ENCODE assay signal across 21 cellular contexts in genomic region chr7:42065942-42066341, GRCh38.
A peak's percentile ranks its signal among the peaks of the same experiment; 100 is the strongest.
DNase-seq lines count a peak whose midpoint lies in the region; ATAC-seq and TF ChIP-seq lines count a peak whose summit lies in the region.
"Had no signal": no experiment of that assay in that cellular context is flagged by ENCODE, and none has a peak within 500 bp of the region (broad histone marks: within the 10 kb centered on the region; RNA-seq: fewer than 3 reads in every experiment).

No MANE protein-coding gene starts in this region.

- H3K4me1 Mint-ChIP-seq in neural crest cell = peaks cover 74% of the 10 kb centered on the region
- H3K4me1 Mint-ChIP-seq: activated naive CD8-positive, alpha-beta T cell treated with anti-CD3 and anti-CD28 coated beads for 36 hours; stimulated activated naive B cell treated with anti-CD40 and anti-IgM and Interleukin-4, amounts not matched to agents 10 μg/mL and 1 μg/mL and 100 μg/mL, for 72 hours had no signal

- H3K27ac ChIP-seq in SJSA1 (no peak overlapping the region), fibroblast of lung (ENCODE audit: insufficient read depth, low read length) (no peak overlapping the region)
- H3K27ac ChIP-seq: cardiac muscle cell, left lung, SK-N-MC, tibial nerve had no signal

- no peaks in the 10 kb centered on the region for H3K9me3 Mint-ChIP-seq in neural crest cell
- H3K9me3 Mint-ChIP-seq: activated CD8-positive, alpha-beta T cell treated with anti-CD3 and anti-CD28 coated beads for 36 hours; activated naive CD8-positive, alpha-beta T cell treated with anti-CD3 and anti-CD28 coated beads for 36 hours; effector memory CD8-positive, alpha-beta T cell; stimulated activated naive B cell treated with anti-CD40 and anti-IgM and Interleukin-4, amounts not matched to agents 10 μg/mL and 1 μg/mL and 100 μg/mL, for 72 hours had no signal

- H3K4me3 Mint-ChIP-seq in neural crest cell = peak overlapping the region; percentile 81
- H3K4me3 Mint-ChIP-seq: activated CD8-positive, alpha-beta T cell treated with anti-CD3 and anti-CD28 coated beads for 36 hours; activated naive CD8-positive, alpha-beta T cell treated with anti-CD3 and anti-CD28 coated beads for 36 hours; effector memory CD8-positive, alpha-beta T cell; stimulated activated naive B cell treated with anti-CD40 and anti-IgM and Interleukin-4, amounts not matched to agents 10 μg/mL and 1 μg/mL and 100 μg/mL, for 72 hours had no signal

- ATAC-seq in HG03378 (IDR thresholded peaks at IDR 0.05; ENCODE audit: unreplicated experiment) (no peak), GM18870 (IDR thresholded peaks at IDR 0.05; ENCODE audit: unreplicated experiment) (no peak), SK-N-SH treated with all-trans-retinoic acid at 6 μM for 48 hours (no peak)
- ATAC-seq: activated CD8-positive, alpha-beta T cell treated with anti-CD3 and anti-CD28 coated beads for 36 hours; effector memory CD8-positive, alpha-beta T cell; left lung; stimulated activated naive B cell treated with anti-CD40 and anti-IgM and Interleukin-4, amounts not matched to agents 10 μg/mL and 1 μg/mL and 100 μg/mL, for 72 hours had no signal

- no peaks in the 10 kb centered on the region for H3K79me2 ChIP-seq in fibroblast of lung (ENCODE audit: control insufficient read depth, insufficient read depth, low read length)

- H3K4me3 ChIP-seq in SJSA1 (no peak overlapping the region), fibroblast of lung (replicated peaks in 1 of 4; ENCODE audit: control extremely low read depth in 1 of 4, insufficient read depth in 1 of 4, low read depth in 3 of 4, low read length in 4 of 4) (no peak overlapping the region)
- H3K4me3 ChIP-seq: cardiac muscle cell, left lung, SK-N-MC, tibial nerve had no signal

- H2AFZ ChIP-seq in fibroblast of lung (ENCODE audit: low read length) = no peak overlapping the region

- H3K9me3 ChIP-seq in SJSA1 (replicated peaks) (no peaks in the 10 kb centered on the region), fibroblast of lung (ENCODE audit: control insufficient read depth, insufficient read depth, low read depth, low read length) (no peaks in the 10 kb centered on the region)
- H3K9me3 ChIP-seq: left lung, tibial nerve had no signal

- H3K27me3 ChIP-seq in SJSA1 (replicated peaks) = no peaks in the 10 kb centered on the region
- H3K27me3 ChIP-seq in fibroblast of lung (ENCODE audit: control insufficient read depth, insufficient read depth, low read length) = no peaks in the 10 kb centered on the region
- H3K27me3 ChIP-seq: cardiac muscle cell, left lung, tibial nerve had no signal

- in situ Hi-C loops in Caki2 (cut with HindIII; ENCODE audit: low pct_unique_long_range_greater_than_20kb, low sequenced_read_pairs) = no loop called here

- peak; percentile 62 for DNase-seq in Caki2 (ENCODE audit: low read depth)
- DNase-seq in SJSA1 (ENCODE audit: low read depth in 1 of 2, low spot score in 2 of 2) = peak; percentile 49 to 76
- DNase-seq in fibroblast of lung (ENCODE audit: low read depth in 2 of 2) = peak; percentile 59 to 88
- no peak for DNase-seq in neural crest cell (ENCODE audit: low read depth, low spot score)
- no peak for DNase-seq in DMS53 (lab: John Stamatoyannopoulos, UW)
- DNase-seq: 8988T; activated CD8-positive, alpha-beta T cell treated with anti-CD3 and anti-CD28 coated beads for 36 hours; activated naive CD8-positive, alpha-beta T cell treated with anti-CD3 and anti-CD28 coated beads for 36 hours; effector memory CD8-positive, alpha-beta T cell; left lung; NCI-H1105; NCI-H2107; NCI-H526 treated with DMSO at 0.1 percent for 48 hours; posterior cingulate gyrus; stimulated activated naive B cell treated with anti-CD40 and anti-IgM and Interleukin-4, amounts not matched to agents 10 μg/mL and 1 μg/mL and 100 μg/mL, for 72 hours had no signal

- H3K36me3 Mint-ChIP-seq in neural crest cell (ENCODE audit: low read depth) = peaks cover 6% of the 10 kb centered on the region
- H3K36me3 Mint-ChIP-seq: activated naive CD8-positive, alpha-beta T cell treated with anti-CD3 and anti-CD28 coated beads for 36 hours; stimulated activated naive B cell treated with anti-CD40 and anti-IgM and Interleukin-4, amounts not matched to agents 10 μg/mL and 1 μg/mL and 100 μg/mL, for 72 hours had no signal

- H4K20me1 ChIP-seq in fibroblast of lung (ENCODE audit: control insufficient read depth, extremely low read depth, insufficient read depth, low read length) = no peaks in the 10 kb centered on the region

- no peak overlapping the region for H3K4me2 ChIP-seq in fibroblast of lung (ENCODE audit: extremely low read depth, insufficient read depth, low read length)

- no peaks in the 10 kb centered on the region for H3K27me3 Mint-ChIP-seq in neural crest cell (ENCODE audit: low read depth)
- H3K27me3 Mint-ChIP-seq: effector memory CD8-positive, alpha-beta T cell; stimulated activated naive B cell treated with anti-CD40 and anti-IgM and Interleukin-4, amounts not matched to agents 10 μg/mL and 1 μg/mL and 100 μg/mL, for 72 hours had no signal

- TF ChIP-seq CTCF in fibroblast of lung (conservative IDR thresholded peaks at IDR 0.05 in 1 of 2, IDR thresholded peaks at IDR 0.05 in 1 of 2; ENCODE audit: low read depth in 1 of 2, low read length in 2 of 2) (no peak), neural crest cell (conservative IDR thresholded peaks at IDR 0.05) (no peak)

- H3K4me1 ChIP-seq in SJSA1 (replicated peaks) (peaks cover 29% of the 10 kb centered on the region), fibroblast of lung (ENCODE audit: control insufficient read depth, extremely low read depth, insufficient read depth, low read length) (peaks cover 2% of the 10 kb centered on the region)
- H3K4me1 ChIP-seq: left lung had no signal

- peak overlapping the region; percentile 89 for H3K27ac Mint-ChIP-seq in neural crest cell (ENCODE audit: unreplicated experiment)
- H3K27ac Mint-ChIP-seq: activated CD8-positive, alpha-beta T cell treated with anti-CD3 and anti-CD28 coated beads for 36 hours; activated naive CD8-positive, alpha-beta T cell treated with anti-CD3 and anti-CD28 coated beads for 36 hours; effector memory CD8-positive, alpha-beta T cell; stimulated activated naive B cell treated with anti-CD40 and anti-IgM and Interleukin-4, amounts not matched to agents 10 μg/mL and 1 μg/mL and 100 μg/mL, for 72 hours had no signal

- no peak overlapping the region for H3K9ac ChIP-seq in fibroblast of lung (ENCODE audit: insufficient read depth, low read length)

- H3K36me3 ChIP-seq in SJSA1 (no peaks in the 10 kb centered on the region), fibroblast of lung (ENCODE audit: control insufficient read depth, insufficient read depth, low read length) (no peaks in the 10 kb centered on the region)
- H3K36me3 ChIP-seq: cardiac muscle cell, left lung, tibial nerve had no signal

TF ChIP-seq in SK-N-SH treated with all-trans-retinoic acid at 6 μM for 48 hours, 23 proteins besides CTCF, POLR2A, EP300 and RAD21:
- TF ChIP-seq BACH2 (CRISPR knock-in tag; IDR thresholded peaks at IDR 0.05; ENCODE audit: borderline replicate concordance) (no peak), PPARA (CRISPR knock-in tag; IDR thresholded peaks at IDR 0.05; ENCODE audit: borderline replicate concordance) (no peak), OSR1 (CRISPR knock-in tag; IDR thresholded peaks at IDR 0.05) (no peak), CSDC2 (CRISPR knock-in tag; IDR thresholded peaks at IDR 0.05) (no peak), CREB5 (CRISPR knock-in tag; IDR thresholded peaks at IDR 0.05; ENCODE audit: low read depth) (no peak), ZNF8 (CRISPR knock-in tag; IDR thresholded peaks at IDR 0.05) (no peak), ZFP30 (CRISPR knock-in tag; IDR thresholded peaks at IDR 0.05) (no peak)
- TF ChIP-seq, protein P1, sequence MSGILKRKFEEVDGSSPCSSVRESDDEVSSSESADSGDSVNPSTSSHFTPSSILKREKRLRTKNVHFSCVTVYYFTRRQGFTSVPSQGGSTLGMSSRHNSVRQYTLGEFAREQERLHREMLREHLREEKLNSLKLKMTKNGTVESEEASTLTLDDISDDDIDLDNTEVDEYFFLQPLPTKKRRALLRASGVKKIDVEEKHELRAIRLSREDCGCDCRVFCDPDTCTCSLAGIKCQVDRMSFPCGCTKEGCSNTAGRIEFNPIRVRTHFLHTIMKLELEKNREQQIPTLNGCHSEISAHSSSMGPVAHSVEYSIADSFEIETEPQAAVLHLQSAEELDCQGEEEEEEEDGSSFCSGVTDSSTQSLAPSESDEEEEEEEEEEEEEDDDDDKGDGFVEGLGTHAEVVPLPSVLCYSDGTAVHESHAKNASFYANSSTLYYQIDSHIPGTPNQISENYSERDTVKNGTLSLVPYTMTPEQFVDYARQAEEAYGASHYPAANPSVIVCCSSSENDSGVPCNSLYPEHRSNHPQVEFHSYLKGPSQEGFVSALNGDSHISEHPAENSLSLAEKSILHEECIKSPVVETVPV (CRISPR knock-in tag; IDR thresholded peaks at IDR 0.05) = no peak
- TF ChIP-seq, protein P2, sequence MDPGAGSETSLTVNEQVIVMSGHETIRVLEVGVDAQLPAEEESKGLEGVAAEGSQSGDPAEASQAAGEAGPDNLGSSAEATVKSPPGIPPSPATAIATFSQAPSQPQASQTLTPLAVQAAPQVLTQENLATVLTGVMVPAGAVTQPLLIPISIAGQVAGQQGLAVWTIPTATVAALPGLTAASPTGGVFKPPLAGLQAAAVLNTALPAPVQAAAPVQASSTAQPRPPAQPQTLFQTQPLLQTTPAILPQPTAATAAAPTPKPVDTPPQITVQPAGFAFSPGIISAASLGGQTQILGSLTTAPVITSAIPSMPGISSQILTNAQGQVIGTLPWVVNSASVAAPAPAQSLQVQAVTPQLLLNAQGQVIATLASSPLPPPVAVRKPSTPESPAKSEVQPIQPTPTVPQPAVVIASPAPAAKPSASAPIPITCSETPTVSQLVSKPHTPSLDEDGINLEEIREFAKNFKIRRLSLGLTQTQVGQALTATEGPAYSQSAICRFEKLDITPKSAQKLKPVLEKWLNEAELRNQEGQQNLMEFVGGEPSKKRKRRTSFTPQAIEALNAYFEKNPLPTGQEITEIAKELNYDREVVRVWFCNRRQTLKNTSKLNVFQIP (CRISPR knock-in tag; IDR thresholded peaks at IDR 0.05; ENCODE audit: borderline replicate concordance, low read depth) = no peak

Comparison
In these comparisons a context has a peak if more than half of its experiments do, and no peak if none do; other contexts are left out.
1. DNase-seq: peak in Caki2 (single experiment), SJSA1 (2 of 2) and fibroblast of lung (2 of 2); none in neural crest cell (single experiment) and DMS53 (single experiment).